ENCODE assay signal across 1 cellular context in the genomic region with DNA sequence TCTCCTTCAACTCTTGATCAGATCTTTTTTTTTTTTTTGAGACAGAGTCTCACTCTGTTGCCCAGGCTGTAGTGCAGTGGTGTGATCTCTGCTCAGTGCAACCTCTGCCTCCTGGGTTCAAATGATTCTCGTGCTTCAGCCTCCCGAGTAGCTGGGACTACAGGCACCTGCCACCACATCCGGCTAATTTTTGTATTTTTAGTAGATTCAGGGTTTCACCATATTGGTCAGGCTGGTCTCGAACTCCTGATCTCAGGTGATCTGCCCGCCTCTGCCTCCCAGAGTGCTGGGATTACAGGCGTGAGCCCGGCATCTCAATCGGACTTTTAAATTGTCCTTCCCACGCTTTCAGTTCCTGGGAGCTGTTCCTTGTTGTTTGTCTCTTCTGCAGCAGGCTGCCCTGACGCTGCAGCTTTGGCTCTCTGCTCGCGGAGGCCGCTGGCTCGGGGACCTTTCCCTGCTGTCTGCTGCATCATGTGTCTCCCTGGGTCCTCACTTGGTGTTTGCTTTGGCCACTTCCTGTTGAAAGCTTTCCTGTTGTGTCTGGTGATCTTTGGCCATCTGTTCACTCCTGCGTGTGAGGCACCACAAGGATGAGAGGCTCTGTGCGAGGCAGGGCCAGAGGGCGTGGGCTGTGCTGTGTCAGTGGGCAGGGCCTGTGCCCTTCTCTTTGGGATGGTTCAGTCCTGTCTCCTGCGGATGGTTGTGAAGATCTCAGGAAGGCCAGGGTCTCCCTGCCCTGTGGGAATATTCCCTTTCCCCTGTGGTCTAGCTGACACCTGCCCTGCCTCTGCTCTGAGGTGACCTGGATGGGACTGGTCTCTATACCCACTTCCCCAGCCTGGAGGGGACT.
TF ChIP-seq lines count a peak whose summit lies in the region.

No MANE protein-coding gene starts in this region.

TF ChIP-seq in HepG2, 621 proteins besides CTCF, POLR2A, EP300 and RAD21 (continued from another document and continues in another):
- TF ChIP-seq ZBTB44 (CRISPR knock-in tag; IDR thresholded peaks at IDR 0.05), result no peak
- TF ChIP-seq, protein P1, sequence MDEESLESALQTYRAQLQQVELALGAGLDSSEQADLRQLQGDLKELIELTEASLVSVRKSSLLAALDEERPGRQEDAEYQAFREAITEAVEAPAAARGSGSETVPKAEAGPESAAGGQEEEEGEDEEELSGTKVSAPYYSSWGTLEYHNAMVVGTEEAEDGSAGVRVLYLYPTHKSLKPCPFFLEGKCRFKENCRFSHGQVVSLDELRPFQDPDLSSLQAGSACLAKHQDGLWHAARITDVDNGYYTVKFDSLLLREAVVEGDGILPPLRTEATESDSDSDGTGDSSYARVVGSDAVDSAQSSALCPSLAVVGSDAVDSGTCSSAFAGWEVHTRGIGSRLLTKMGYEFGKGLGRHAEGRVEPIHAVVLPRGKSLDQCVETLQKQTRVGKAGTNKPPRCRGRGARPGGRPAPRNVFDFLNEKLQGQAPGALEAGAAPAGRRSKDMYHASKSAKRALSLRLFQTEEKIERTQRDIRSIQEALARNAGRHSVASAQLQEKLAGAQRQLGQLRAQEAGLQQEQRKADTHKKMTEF (CRISPR knock-in tag; IDR thresholded peaks at IDR 0.05), result peak; percentile 88
- TF ChIP-seq, protein P2, sequence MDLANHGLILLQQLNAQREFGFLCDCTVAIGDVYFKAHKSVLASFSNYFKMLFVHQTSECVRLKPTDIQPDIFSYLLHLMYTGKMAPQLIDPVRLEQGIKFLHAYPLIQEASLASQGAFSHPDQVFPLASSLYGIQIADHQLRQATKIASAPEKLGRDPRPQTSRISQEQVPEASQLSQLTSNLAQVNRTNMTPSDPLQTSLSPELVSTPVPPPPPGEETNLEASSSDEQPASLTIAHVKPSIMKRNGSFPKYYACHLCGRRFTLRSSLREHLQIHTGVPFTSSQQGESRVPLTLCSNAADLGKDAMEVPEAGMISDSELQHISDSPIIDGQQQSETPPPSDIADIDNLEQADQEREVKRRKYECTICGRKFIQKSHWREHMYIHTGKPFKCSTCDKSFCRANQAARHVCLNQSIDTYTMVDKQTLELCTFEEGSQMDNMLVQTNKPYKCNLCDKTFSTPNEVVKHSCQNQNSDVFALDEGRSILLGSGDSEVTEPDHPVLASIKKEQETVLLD (CRISPR knock-in tag; IDR thresholded peaks at IDR 0.05; ENCODE audit: low read depth), result peak; percentile 73
- peak; percentile 37; the same call in 1 of the 2 replicates for TF ChIP-seq DR1 (CRISPR knock-in tag; IDR thresholded peaks at IDR 0.05)
- TF ChIP-seq, protein P3, sequence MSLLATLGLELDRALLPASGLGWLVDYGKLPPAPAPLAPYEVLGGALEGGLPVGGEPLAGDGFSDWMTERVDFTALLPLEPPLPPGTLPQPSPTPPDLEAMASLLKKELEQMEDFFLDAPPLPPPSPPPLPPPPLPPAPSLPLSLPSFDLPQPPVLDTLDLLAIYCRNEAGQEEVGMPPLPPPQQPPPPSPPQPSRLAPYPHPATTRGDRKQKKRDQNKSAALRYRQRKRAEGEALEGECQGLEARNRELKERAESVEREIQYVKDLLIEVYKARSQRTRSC (CRISPR knock-in tag; IDR thresholded peaks at IDR 0.05; ENCODE audit: low read depth), result no peak
- no peak for TF ChIP-seq SRSF4 (IDR thresholded peaks at IDR 0.05; ENCODE audit: low read depth, low read length, poor library complexity, severe bottlenecking)
- TF ChIP-seq ZNF605 (CRISPR knock-in tag; IDR thresholded peaks at IDR 0.05), result peak; percentile 82
- TF ChIP-seq, protein P4, sequence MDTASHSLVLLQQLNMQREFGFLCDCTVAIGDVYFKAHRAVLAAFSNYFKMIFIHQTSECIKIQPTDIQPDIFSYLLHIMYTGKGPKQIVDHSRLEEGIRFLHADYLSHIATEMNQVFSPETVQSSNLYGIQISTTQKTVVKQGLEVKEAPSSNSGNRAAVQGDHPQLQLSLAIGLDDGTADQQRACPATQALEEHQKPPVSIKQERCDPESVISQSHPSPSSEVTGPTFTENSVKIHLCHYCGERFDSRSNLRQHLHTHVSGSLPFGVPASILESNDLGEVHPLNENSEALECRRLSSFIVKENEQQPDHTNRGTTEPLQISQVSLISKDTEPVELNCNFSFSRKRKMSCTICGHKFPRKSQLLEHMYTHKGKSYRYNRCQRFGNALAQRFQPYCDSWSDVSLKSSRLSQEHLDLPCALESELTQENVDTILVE (CRISPR knock-in tag; IDR thresholded peaks at IDR 0.05), result peak; percentile 89
- no peak for TF ChIP-seq PBX2 (CRISPR knock-in tag; IDR thresholded peaks at IDR 0.05)
- no peak for TF ChIP-seq SIX4 (CRISPR knock-in tag; IDR thresholded peaks at IDR 0.05)
- TF ChIP-seq ZNF646 (CRISPR knock-in tag; IDR thresholded peaks at IDR 0.05), result no peak
- TF ChIP-seq ZNF253 (CRISPR knock-in tag; IDR thresholded peaks at IDR 0.05; ENCODE audit: borderline replicate concordance), result no peak
- TF ChIP-seq, protein P5, sequence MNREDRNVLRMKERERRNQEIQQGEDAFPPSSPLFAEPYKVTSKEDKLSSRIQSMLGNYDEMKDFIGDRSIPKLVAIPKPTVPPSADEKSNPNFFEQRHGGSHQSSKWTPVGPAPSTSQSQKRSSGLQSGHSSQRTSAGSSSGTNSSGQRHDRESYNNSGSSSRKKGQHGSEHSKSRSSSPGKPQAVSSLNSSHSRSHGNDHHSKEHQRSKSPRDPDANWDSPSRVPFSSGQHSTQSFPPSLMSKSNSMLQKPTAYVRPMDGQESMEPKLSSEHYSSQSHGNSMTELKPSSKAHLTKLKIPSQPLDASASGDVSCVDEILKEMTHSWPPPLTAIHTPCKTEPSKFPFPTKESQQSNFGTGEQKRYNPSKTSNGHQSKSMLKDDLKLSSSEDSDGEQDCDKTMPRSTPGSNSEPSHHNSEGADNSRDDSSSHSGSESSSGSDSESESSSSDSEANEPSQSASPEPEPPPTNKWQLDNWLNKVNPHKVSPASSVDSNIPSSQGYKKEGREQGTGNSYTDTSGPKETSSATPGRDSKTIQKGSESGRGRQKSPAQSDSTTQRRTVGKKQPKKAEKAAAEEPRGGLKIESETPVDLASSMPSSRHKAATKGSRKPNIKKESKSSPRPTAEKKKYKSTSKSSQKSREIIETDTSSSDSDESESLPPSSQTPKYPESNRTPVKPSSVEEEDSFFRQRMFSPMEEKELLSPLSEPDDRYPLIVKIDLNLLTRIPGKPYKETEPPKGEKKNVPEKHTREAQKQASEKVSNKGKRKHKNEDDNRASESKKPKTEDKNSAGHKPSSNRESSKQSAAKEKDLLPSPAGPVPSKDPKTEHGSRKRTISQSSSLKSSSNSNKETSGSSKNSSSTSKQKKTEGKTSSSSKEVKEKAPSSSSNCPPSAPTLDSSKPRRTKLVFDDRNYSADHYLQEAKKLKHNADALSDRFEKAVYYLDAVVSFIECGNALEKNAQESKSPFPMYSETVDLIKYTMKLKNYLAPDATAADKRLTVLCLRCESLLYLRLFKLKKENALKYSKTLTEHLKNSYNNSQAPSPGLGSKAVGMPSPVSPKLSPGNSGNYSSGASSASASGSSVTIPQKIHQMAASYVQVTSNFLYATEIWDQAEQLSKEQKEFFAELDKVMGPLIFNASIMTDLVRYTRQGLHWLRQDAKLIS (CRISPR knock-in tag; IDR thresholded peaks at IDR 0.05), result no peak
- TF ChIP-seq, protein P6, sequence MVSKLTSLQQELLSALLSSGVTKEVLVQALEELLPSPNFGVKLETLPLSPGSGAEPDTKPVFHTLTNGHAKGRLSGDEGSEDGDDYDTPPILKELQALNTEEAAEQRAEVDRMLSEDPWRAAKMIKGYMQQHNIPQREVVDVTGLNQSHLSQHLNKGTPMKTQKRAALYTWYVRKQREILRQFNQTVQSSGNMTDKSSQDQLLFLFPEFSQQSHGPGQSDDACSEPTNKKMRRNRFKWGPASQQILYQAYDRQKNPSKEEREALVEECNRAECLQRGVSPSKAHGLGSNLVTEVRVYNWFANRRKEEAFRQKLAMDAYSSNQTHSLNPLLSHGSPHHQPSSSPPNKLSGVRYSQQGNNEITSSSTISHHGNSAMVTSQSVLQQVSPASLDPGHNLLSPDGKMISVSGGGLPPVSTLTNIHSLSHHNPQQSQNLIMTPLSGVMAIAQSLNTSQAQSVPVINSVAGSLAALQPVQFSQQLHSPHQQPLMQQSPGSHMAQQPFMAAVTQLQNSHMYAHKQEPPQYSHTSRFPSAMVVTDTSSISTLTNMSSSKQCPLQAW (CRISPR knock-in tag; IDR thresholded peaks at IDR 0.05), result peak; percentile 93
- TF ChIP-seq ZNF503 (CRISPR knock-in tag; IDR thresholded peaks at IDR 0.05), result 0 out of 2 replicates have a peak, but pooled peaks have one; percentile 69
- TF ChIP-seq BRCA1 (CRISPR knock-in tag; IDR thresholded peaks at IDR 0.05), result peak; percentile 53; the same call in 1 of the 2 replicates
- no peak for TF ChIP-seq SNRNP70 (IDR thresholded peaks at IDR 0.05; ENCODE audit: low read depth, low read length)
- no peak for TF ChIP-seq RELA (CRISPR knock-in tag; IDR thresholded peaks at IDR 0.05)
- 0 out of 2 replicates have a peak, but pooled peaks have one; percentile 67 for TF ChIP-seq ZBTB34 (CRISPR knock-in tag; IDR thresholded peaks at IDR 0.05)
- TF ChIP-seq SAFB2 (CRISPR knock-in tag; IDR thresholded peaks at IDR 0.05; ENCODE audit: borderline replicate concordance, low read depth), result no peak; the same call in 1 of the 2 replicates
- no peak for TF ChIP-seq FLYWCH1 (CRISPR knock-in tag; IDR thresholded peaks at IDR 0.05)
